Comparison of ENCODE assay signal across 8 cellular contexts in genomic region chr6:33312361-33313104, GRCh38. TPM values are rescaled to one million over a fixed set of nuclear protein-coding genes. Genes with fewer than 3 reads are reported as not detected.
DNase-seq lines count a peak whose midpoint lies in the region; ATAC-seq and TF ChIP-seq lines count a peak whose summit lies in the region.

No MANE protein-coding gene starts in this region.

- TF ChIP-seq CTCF in GM06990 (IDR thresholded peaks at IDR 0.05; ENCODE audit: insufficient read depth, low read length, poor library complexity, severe bottlenecking) (no peak), OCI-LY3 (IDR thresholded peaks at IDR 0.05; ENCODE audit: low read depth, low read length) (no peak; the same call in 1 of the 2 replicates)

- peak overlapping the region; percentile 74 for H3K4me2 ChIP-seq in OCI-LY3 (ENCODE audit: low read length)

- H3K27ac ChIP-seq in OCI-LY3 (ENCODE audit: low read length): peak overlapping the region; percentile 98

- peaks cover 13% of the 10 kb centered on the region for H3K36me3 Mint-ChIP-seq in activated T-cell treated with anti-CD3 and anti-CD28 coated beads, Interleukin-2, amount 50 U/mL, for 4 hours (ENCODE audit: insufficient read depth)

- peak; percentile 30 to 32 for ATAC-seq in activated T-cell treated with anti-CD3 and anti-CD28 coated beads, Interleukin-2, amount 50 U/mL, for 4 hours
- ATAC-seq in esophagus mucosa: peak; percentile 63
- no peak for ATAC-seq in GM21360 (IDR thresholded peaks at IDR 0.05; ENCODE audit: unreplicated experiment)

- H3K9me3 ChIP-seq in OCI-LY3 (ENCODE audit: insufficient read depth, low read length): no peaks in the 10 kb centered on the region

- H3K79me2 ChIP-seq in OCI-LY3 (ENCODE audit: low read length): peaks cover 72% of the 10 kb centered on the region

- H4K20me1 ChIP-seq in OCI-LY3 (ENCODE audit: insufficient read depth, low read length): peaks cover 25% of the 10 kb centered on the region

- H3K36me3 ChIP-seq in GM06990 (ENCODE audit: control insufficient read depth, insufficient read depth, low read length): peaks cover 2% of the 10 kb centered on the region
- H3K36me3 ChIP-seq in OCI-LY3 (replicated peaks; ENCODE audit: low read depth, low read length): peaks cover 25% of the 10 kb centered on the region

- peaks cover 58% of the 10 kb centered on the region for H3K4me1 Mint-ChIP-seq in activated T-cell treated with anti-CD3 and anti-CD28 coated beads, Interleukin-2, amount 50 U/mL, for 4 hours (ENCODE audit: low read depth)

- peak overlapping the region; percentile 95 for H3K4me3 Mint-ChIP-seq in activated T-cell treated with anti-CD3 and anti-CD28 coated beads, Interleukin-2, amount 50 U/mL, for 4 hours

- H3K27me3 Mint-ChIP-seq in activated T-cell treated with anti-CD3 and anti-CD28 coated beads, Interleukin-2, amount 50 U/mL, for 4 hours (ENCODE audit: low read depth): no peaks in the 10 kb centered on the region

- peak; percentile 65 for DNase-seq in GM06990 (ENCODE audit: extremely low read depth, insufficient read length)
- DNase-seq in HuH-7 (ENCODE audit: low spot score): peak; percentile 78
- DNase-seq in activated T-cell treated with anti-CD3 and anti-CD28 coated beads, Interleukin-2, amount 50 U/mL, for 4 hours: peak; percentile 81
- peak; percentile 42 for DNase-seq in myocyte (ENCODE audit: low read depth)
- DNase-seq in stimulated activated naive CD4-positive, alpha-beta T cell (lab: John Stamatoyannopoulos, UW): peak; percentile 73 to 88 (median 81)

- peak overlapping the region; percentile 99 for H3K9ac ChIP-seq in OCI-LY3 (ENCODE audit: low read length)

- H3K4me1 ChIP-seq in OCI-LY3 (ENCODE audit: low read length): peaks cover 29% of the 10 kb centered on the region

- H3K9me3 Mint-ChIP-seq in activated T-cell treated with anti-CD3 and anti-CD28 coated beads, Interleukin-2, amount 50 U/mL, for 4 hours: no peaks in the 10 kb centered on the region

- H3K27me3 ChIP-seq in GM06990 (replicated peaks; ENCODE audit: control insufficient read depth, insufficient read depth, low read length) (no peaks in the 10 kb centered on the region), OCI-LY3 (ENCODE audit: low read depth, low read length) (no peaks in the 10 kb centered on the region)

- no peak overlapping the region for H2AFZ ChIP-seq in OCI-LY3 (ENCODE audit: low read depth, low read length)

- H3K4me3 ChIP-seq in GM06990 (replicated peaks; ENCODE audit: low read depth, low read length) (peak overlapping the region; percentile 92), OCI-LY3 (ENCODE audit: low read length) (peak overlapping the region; percentile 95)

RNA-seq across cellular contexts. Expression of gene TAPBP, which starts 1.3 kb away (rescaled TPM):
- 100 to 1,000 TPM; 265 to 315 (median 301) TPM for total RNA-seq in activated T-cell treated with anti-CD3 and anti-CD28 coated beads, Interleukin-2, amount 50 U/mL, for 4 hours
- 63.5 TPM for total RNA-seq in esophagus mucosa
- 66.3 and 69.2 TPM in 2 replicates for total RNA-seq in myocyte
- 52.8 TPM for polyA plus RNA-seq in myocyte (2012)

RNA-seq across cellular contexts. Expression of gene ZBTB22, which starts 5.0 kb away (rescaled TPM):
- 1 to 10 TPM; 6.1 to 9.4 (median 8.9) TPM for total RNA-seq in activated T-cell treated with anti-CD3 and anti-CD28 coated beads, Interleukin-2, amount 50 U/mL, for 4 hours
- total RNA-seq in esophagus mucosa (10.6 TPM), myocyte (19.0 and 22.6 TPM in 2 replicates)
- 28.8 TPM for polyA plus RNA-seq in myocyte (2012)

RNA-seq across cellular contexts. Expression of gene DAXX, which starts 10.2 kb away (rescaled TPM):
- 10 to 100 TPM; 73.6 to 88.5 (median 81.5) TPM for total RNA-seq in activated T-cell treated with anti-CD3 and anti-CD28 coated beads, Interleukin-2, amount 50 U/mL, for 4 hours
- total RNA-seq in esophagus mucosa (28.1 TPM), myocyte (37.6 and 39.6 TPM in 2 replicates)
- polyA plus RNA-seq in myocyte (2012): 38.4 TPM

RNA-seq across cellular contexts. Expression of gene RGL2, which starts 13.8 kb away (rescaled TPM):
- 10 to 100 TPM; 11.6 to 15.8 (median 15.4) TPM for total RNA-seq in activated T-cell treated with anti-CD3 and anti-CD28 coated beads, Interleukin-2, amount 50 U/mL, for 4 hours
- total RNA-seq in esophagus mucosa (55.8 TPM), myocyte (27.9 and 31.0 TPM in 2 replicates)
- polyA plus RNA-seq in myocyte (2012): 37.2 TPM

RNA-seq across cellular contexts. Expression of gene PFDN6, which starts 23.1 kb away (rescaled TPM):
- 100 to 1,000 TPM; 153 to 157 (median 153) TPM for total RNA-seq in activated T-cell treated with anti-CD3 and anti-CD28 coated beads, Interleukin-2, amount 50 U/mL, for 4 hours
- total RNA-seq in esophagus mucosa: 39.9 TPM
- 61.0 and 71.6 TPM in 2 replicates for total RNA-seq in myocyte
- 103 TPM for polyA plus RNA-seq in myocyte (2012)
